In genomic region chr9:36603006-36603405, GRCh38 we compare ENCODE assay signal across 12 cellular contexts. TPM values are rescaled to one million over a fixed set of nuclear protein-coding genes. Genes with fewer than 3 reads are reported as not detected.
DNase-seq lines count a peak whose midpoint lies in the region; ATAC-seq and TF ChIP-seq lines count a peak whose summit lies in the region.
"Had no signal": no experiment of that assay in that cellular context is flagged by ENCODE, and none has a peak within 500 bp of the region (broad histone marks: within the 10 kb centered on the region; RNA-seq: fewer than 3 reads in every experiment).

No MANE protein-coding gene starts in this region.

- no peaks in the 10 kb centered on the region for H3K4me1 ChIP-seq in BE2C
- H3K4me1 ChIP-seq: BLaER1 treated with 17β-estradiol and CSF1 and Interleukin-3, amounts not matched to agents 10 nM and 100 nM; esophagus squamous epithelium had no signal

- H3K36me3 ChIP-seq in brain microvascular endothelial cell (replicated peaks) (peaks cover 4% of the 10 kb centered on the region), BE2C (peaks cover 64% of the 10 kb centered on the region)

- H3K4me3 ChIP-seq in brain microvascular endothelial cell (ENCODE audit: low read depth, low read length) (no peak overlapping the region), BE2C (ENCODE audit: low read depth, low read length) (no peak overlapping the region), coronary artery (no peak overlapping the region)
- H3K4me3 ChIP-seq: BLaER1 treated with 17β-estradiol and CSF1 and Interleukin-3, amounts not matched to agents 10 nM and 100 nM; esophagus squamous epithelium had no signal

- H3K9me3 ChIP-seq in BE2C: no peaks in the 10 kb centered on the region
- H3K9me3 ChIP-seq: BLaER1 treated with 17β-estradiol and CSF1 and Interleukin-3, amounts not matched to agents 10 nM and 100 nM; esophagus squamous epithelium had no signal

- ATAC-seq in GM18498 (IDR thresholded peaks at IDR 0.05; ENCODE audit: unreplicated experiment) (peak; percentile 80), HG03103 (IDR thresholded peaks at IDR 0.05; ENCODE audit: low read depth, unreplicated experiment) (peak; percentile 67)

- peak; percentile 23 for DNase-seq in A172 (ENCODE audit: low spot score)
- peak; percentile 18 for DNase-seq in brain microvascular endothelial cell
- no peak for DNase-seq in Ammon's horn (ENCODE audit: low spot score)
- DNase-seq in G401 (ENCODE audit: low spot score): no peak
- no peak for DNase-seq in BE2C
- DNase-seq in coronary artery (ENCODE audit: low spot score): no peak
- DNase-seq: esophagus squamous epithelium; small intestine; stimulated activated naive CD4-positive, alpha-beta T cell treated with Interleukin-2 at 50 U/mL for 16 hours had no signal

- H3K27me3 ChIP-seq in brain microvascular endothelial cell (replicated peaks) (no peaks in the 10 kb centered on the region), BE2C (no peaks in the 10 kb centered on the region)
- H3K27me3 ChIP-seq: BLaER1 treated with 17β-estradiol and CSF1 and Interleukin-3, amounts not matched to agents 10 nM and 100 nM; esophagus squamous epithelium had no signal

- in situ Hi-C loops in brain microvascular endothelial cell (cut with HindIII; ENCODE audit: low pct_ligation_motif_present, low sequenced_read_pairs) (no loop called here), G401 (cut with HindIII; ENCODE audit: low sequenced_read_pairs) (no loop called here)

- peak overlapping the region; percentile 62 for H3K27ac ChIP-seq in brain microvascular endothelial cell
- no peak overlapping the region for H3K27ac ChIP-seq in coronary artery
- H3K27ac ChIP-seq: BLaER1 treated with 17β-estradiol and CSF1 and Interleukin-3, amounts not matched to agents 10 nM and 100 nM; esophagus squamous epithelium had no signal

- TF ChIP-seq CTCF in brain microvascular endothelial cell (IDR thresholded peaks at IDR 0.05; ENCODE audit: low read depth, low read length, missing control alignments): no peak
- no peak for TF ChIP-seq CTCF in BE2C (IDR thresholded peaks at IDR 0.05; ENCODE audit: low read depth, low read length)
- TF ChIP-seq CTCF in coronary artery (IDR thresholded peaks at IDR 0.05): no peak

RNA-seq across cellular contexts. Expression of gene MELK, which starts 30.3 kb away (rescaled TPM):
- total RNA-seq in A172 (2014; rRNA removed; shearing (Covaris generic)): 83.1 and 91.5 TPM in 2 replicates
- total RNA-seq in G401 (2014; rRNA removed; shearing (Covaris generic)): 42.6 and 70.6 TPM in 2 replicates
- polyA plus RNA-seq in BE2C (2012; ENCODE audit: insufficient read depth, insufficient read length, low read depth): 3.2 TPM

Comparison
In these comparisons a context has a peak if more than half of its experiments do, and no peak if none do; other contexts are left out.
1. DNase-seq: peak in A172 (single experiment) and brain microvascular endothelial cell (single experiment); none in Ammon's horn (single experiment), G401 (single experiment), BE2C (single experiment) and coronary artery (single experiment).